Comparison of ENCODE assay signal across 1 cellular context in the genomic region with DNA sequence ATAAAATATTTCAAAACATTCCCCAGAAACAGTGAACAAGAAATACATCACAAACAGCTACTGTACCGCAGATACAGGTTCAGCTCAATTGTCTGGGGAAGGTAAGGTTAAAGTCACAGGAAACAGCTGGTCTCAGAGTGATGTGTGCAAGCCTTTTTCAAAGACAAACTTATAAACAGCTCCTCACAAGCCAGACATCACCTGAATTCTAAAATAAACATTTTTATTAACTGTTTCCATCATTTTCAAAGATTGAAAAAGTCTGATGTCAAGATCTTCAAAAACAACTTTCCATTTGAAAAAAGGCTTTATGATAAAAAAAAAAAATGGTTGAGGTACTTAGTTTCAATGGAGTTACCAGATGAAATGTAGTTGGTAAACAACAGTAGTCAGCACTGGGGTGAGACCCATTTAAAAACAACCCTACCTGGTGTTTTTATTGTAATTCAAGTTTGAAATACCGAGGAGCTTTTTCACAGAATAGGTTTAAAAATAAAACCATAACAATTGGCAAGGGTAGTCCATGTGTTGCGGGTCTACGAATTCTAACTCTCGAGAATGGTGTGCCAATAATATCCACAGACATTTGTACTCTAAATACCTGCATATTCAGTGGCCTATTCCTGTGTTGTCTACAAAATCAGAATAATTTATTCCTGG.
TF ChIP-seq lines count a peak whose summit lies in the region.

No MANE protein-coding gene starts in this region.

TF ChIP-seq in GM23338, 12 proteins besides CTCF, POLR2A, EP300 and RAD21 (continued from another document):
- TF ChIP-seq ZNF462 (CRISPR knock-in tag; IDR thresholded peaks at IDR 0.05): no peak
- TF ChIP-seq NANOG (IDR thresholded peaks at IDR 0.05; ENCODE audit: borderline replicate concordance): no peak
- no peak for TF ChIP-seq ZNF331 (CRISPR knock-in tag; IDR thresholded peaks at IDR 0.05; ENCODE audit: low read depth)
- no peak for TF ChIP-seq POLR2AphosphoS5 (IDR thresholded peaks at IDR 0.05; ENCODE audit: low read depth)
- TF ChIP-seq ZNF114 (CRISPR knock-in tag; IDR thresholded peaks at IDR 0.05): no peak
- TF ChIP-seq, protein P1, sequence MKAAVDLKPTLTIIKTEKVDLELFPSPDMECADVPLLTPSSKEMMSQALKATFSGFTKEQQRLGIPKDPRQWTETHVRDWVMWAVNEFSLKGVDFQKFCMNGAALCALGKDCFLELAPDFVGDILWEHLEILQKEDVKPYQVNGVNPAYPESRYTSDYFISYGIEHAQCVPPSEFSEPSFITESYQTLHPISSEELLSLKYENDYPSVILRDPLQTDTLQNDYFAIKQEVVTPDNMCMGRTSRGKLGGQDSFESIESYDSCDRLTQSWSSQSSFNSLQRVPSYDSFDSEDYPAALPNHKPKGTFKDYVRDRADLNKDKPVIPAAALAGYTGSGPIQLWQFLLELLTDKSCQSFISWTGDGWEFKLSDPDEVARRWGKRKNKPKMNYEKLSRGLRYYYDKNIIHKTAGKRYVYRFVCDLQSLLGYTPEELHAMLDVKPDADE (IDR thresholded peaks at IDR 0.05): no peak
